26 cellular contexts compared by ENCODE assay signal in the genomic region with DNA sequence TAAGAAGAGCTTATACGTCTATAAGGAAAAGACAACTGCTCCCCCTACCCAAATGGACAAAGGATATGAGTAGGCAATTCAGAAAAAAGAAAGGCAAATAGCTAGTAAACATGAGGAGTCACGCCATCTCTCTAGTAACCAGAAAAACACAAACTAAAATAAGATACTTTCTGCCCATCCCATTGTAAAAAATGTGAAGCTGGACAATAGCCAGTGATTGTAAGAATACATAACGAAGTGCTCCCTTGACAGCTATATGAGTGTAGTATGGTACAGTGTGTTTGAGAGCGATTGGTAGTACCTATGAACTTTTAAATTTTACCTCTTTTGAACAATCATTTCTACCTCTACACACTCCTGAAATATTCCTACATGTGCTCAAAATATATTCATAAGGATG. TPM values are rescaled to one million over a fixed set of nuclear protein-coding genes. Genes with fewer than 3 reads are reported as not detected.
"Had no signal": no experiment of that assay in that cellular context is flagged by ENCODE, and none has a peak within 500 bp of the region (broad histone marks: within the 10 kb centered on the region; RNA-seq: fewer than 3 reads in every experiment).

No MANE protein-coding gene starts in this region.

- H3K27me3 ChIP-seq: adrenal gland, breast epithelium had no signal

- H3K9me3 ChIP-seq: adrenal gland, breast epithelium had no signal

- H3K4me1 ChIP-seq: adrenal gland, breast epithelium had no signal

- H3K4me3 ChIP-seq: adrenal gland, breast epithelium, PC-9, SK-N-MC had no signal

- ATAC-seq: activated CD4-positive, alpha-beta T cell treated with anti-CD3 and anti-CD28 coated beads for 36 hours; activated T-cell treated with anti-CD3 and anti-CD28 coated beads, Interleukin-2, amount 50 U/mL, for 72 hours; Right ventricle myocardium inferior had no signal

- H3K36me3 ChIP-seq: adrenal gland, breast epithelium, WERI-Rb-1 had no signal

- DNase-seq: activated CD4-positive, alpha-beta memory T cell treated with anti-CD3 and anti-CD28 coated beads, Interleukin-2, amount 10 ng/mL, durations not matched to agents 7 days and 5 days; activated CD4-positive, alpha-beta T cell treated with anti-CD3 and anti-CD28 coated beads for 36 hours; activated CD4-positive, alpha-beta T cell treated with anti-CD3 and anti-CD28 coated beads, Interleukin-2, amount 50 U/mL, for 1 hour; activated naive CD4-positive, alpha-beta T cell treated with anti-CD3 and anti-CD28 coated beads, Interleukin-2, amount 50 U/mL, for 16 hours; activated naive CD8-positive, alpha-beta T cell treated with anti-CD3 and anti-CD28 coated beads, Interleukin-2, amount 10 ng/mL, durations not matched to agents 7 days and 5 days; activated T-cell treated with anti-CD3 and anti-CD28 coated beads for 4 hours; activated T-cell treated with anti-CD3 and anti-CD28 coated beads, Interleukin-2, amount 50 U/mL, for 72 hours; adrenal gland; anterior cingulate cortex; central memory CD4-positive, alpha-beta T cell; NCI-H1048; NCI-H146; NCI-H187 treated with DMSO at 0.1 percent for 48 hours; NCI-H2081 treated with DMSO at 0.1 percent for 48 hours; NCI-H2227 treated with DMSO at 0.1 percent for 48 hours; NCI-H446 treated with DMSO at 0.1 percent for 48 hours; NCI-H526; PC-9; T-helper 1 cell; WERI-Rb-1 had no signal

- H3K27ac ChIP-seq: adrenal gland, breast epithelium, PC-9, SK-N-MC, WERI-Rb-1 had no signal

RNA-seq across cellular contexts. Expression of a gene that starts 7.5 kb away (rescaled TPM):
- total RNA-seq: activated CD4-positive, alpha-beta memory T cell treated with anti-CD3 and anti-CD28 coated beads, Interleukin-2, amount 10 ng/mL, durations not matched to agents 7 days and 5 days; activated CD4-positive, alpha-beta T cell treated with anti-CD3 and anti-CD28 coated beads for 36 hours; activated CD8-positive, alpha-beta memory T cell treated with anti-CD3 and anti-CD28 coated beads for 36 hours; activated naive CD8-positive, alpha-beta T cell treated with anti-CD3 and anti-CD28 coated beads, Interleukin-2, amount 10 ng/mL, durations not matched to agents 7 days and 5 days; activated T-cell treated with anti-CD3 and anti-CD28 coated beads, Interleukin-2, amount 50 U/mL, for 72 hours; activated T-helper 2 cell treated with anti-CD3 and anti-CD28 coated beads, Interferon-gamma antibody, Interleukin-2, Interleukin-4, amounts not matched to agents 10 μg/mL and 5 μg/mL and 100 μg/mL, durations not matched to agents 14 hours and 24 hours and 36 hours; adrenal gland; breast epithelium; PC-9; Right ventricle myocardium inferior; T-helper 2 cell treated with Interferon-gamma antibody and Interleukin-4, amounts not matched to agents 100 ng/mL and 5 ng/mL, for 36 hours had no signal
- polyA plus RNA-seq: adrenal gland had no signal
